In the genomic region with DNA sequence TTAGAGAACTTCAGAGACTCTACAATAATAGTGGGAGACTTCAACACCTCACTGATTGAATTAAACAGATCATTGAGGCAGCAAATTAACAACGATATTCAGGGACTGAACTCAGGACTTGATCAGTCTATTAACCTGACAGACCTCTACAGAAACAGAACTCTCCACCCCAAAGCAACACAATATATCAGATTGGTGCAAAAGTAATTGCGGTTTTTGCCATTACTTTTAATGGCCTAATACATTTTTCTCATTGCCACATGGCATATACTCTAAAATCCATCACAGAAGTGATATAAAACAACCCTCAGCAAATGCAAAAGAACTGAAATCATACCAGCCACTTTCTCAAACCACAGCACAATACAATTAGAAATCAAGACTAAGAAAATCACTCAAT, we compare ENCODE assay signal across 35 cellular contexts.
DNase-seq lines count a peak whose midpoint lies in the region; ATAC-seq, FAIRE-seq and TF ChIP-seq lines count a peak whose summit lies in the region.
"Had no signal": no experiment of that assay in that cellular context is flagged by ENCODE, and none has a peak within 500 bp of the region (broad histone marks: within the 10 kb centered on the region; RNA-seq: fewer than 3 reads in every experiment).

No MANE protein-coding gene starts in this region.

- H3K36me3 Mint-ChIP-seq in endothelial cell (ENCODE audit: low read depth, unreplicated experiment): no peaks in the 10 kb centered on the region
- H3K36me3 Mint-ChIP-seq: CD14-positive monocyte; CD4-positive, CD25-positive, alpha-beta regulatory T cell; CD8-positive, alpha-beta memory T cell; CD8-positive, alpha-beta T cell had no signal

- no peak for TF ChIP-seq CTCF in HepG2 (CRISPR knock-in tag; IDR thresholded peaks at IDR 0.05)
- TF ChIP-seq CTCF in right lobe of liver (IDR thresholded peaks at IDR 0.05): no peak
- no peak for TF ChIP-seq CTCF in endothelial cell (IDR thresholded peaks at IDR 0.05; ENCODE audit: unreplicated experiment)

- H3K36me3 ChIP-seq in HepG2 (replicated peaks in 1 of 2; ENCODE audit: control insufficient read depth in 1 of 2, insufficient read depth in 2 of 2, low read length in 2 of 2): no peaks in the 10 kb centered on the region
- H3K36me3 ChIP-seq in right lobe of liver: no peaks in the 10 kb centered on the region
- H3K36me3 ChIP-seq: BE2C; BLaER1; BLaER1 treated with 17β-estradiol and CSF1 and Interleukin-3, amounts not matched to agents 10 nM and 100 nM had no signal

- H3K27me3 Mint-ChIP-seq in endothelial cell (ENCODE audit: unreplicated experiment): peaks cover 7% of the 10 kb centered on the region
- H3K27me3 Mint-ChIP-seq: B cell; CD4-positive, alpha-beta memory T cell; CD4-positive, alpha-beta T cell; CD4-positive, CD25-positive, alpha-beta regulatory T cell; CD8-positive, alpha-beta memory T cell had no signal

- no peaks in the 10 kb centered on the region for H4K20me1 ChIP-seq in HepG2 (ENCODE audit: insufficient read depth, low read length)
- H4K20me1 ChIP-seq: BLaER1; BLaER1 treated with 17β-estradiol and CSF1 and Interleukin-3, amounts not matched to agents 10 nM and 100 nM had no signal

- no peaks in the 10 kb centered on the region for H3K4me1 ChIP-seq in HepG2 (ENCODE audit: insufficient read depth, low read length)
- no peaks in the 10 kb centered on the region for H3K4me1 ChIP-seq in right lobe of liver
- H3K4me1 ChIP-seq: A549; BE2C; BLaER1; BLaER1 treated with 17β-estradiol and CSF1 and Interleukin-3, amounts not matched to agents 10 nM and 100 nM; Caco-2 had no signal

- ATAC-seq in HepG2: no peak
- ATAC-seq in right lobe of liver: no peak
- no peak for ATAC-seq in GM21717 (IDR thresholded peaks at IDR 0.05; ENCODE audit: unreplicated experiment)
- ATAC-seq: A549; CD8-positive, alpha-beta T cell had no signal

- H3K4me3 Mint-ChIP-seq in endothelial cell (ENCODE audit: unreplicated experiment): peak overlapping the region; percentile 39
- H3K4me3 Mint-ChIP-seq: B cell; CD14-positive monocyte; CD4-positive, alpha-beta memory T cell; CD4-positive, alpha-beta T cell; CD4-positive, CD25-positive, alpha-beta regulatory T cell; CD8-positive, alpha-beta memory T cell; CD8-positive, alpha-beta T cell had no signal

- H3K9ac ChIP-seq in HepG2 (ENCODE audit: insufficient read depth, low read depth, low read length): no peak overlapping the region
- H3K9ac ChIP-seq: BLaER1; BLaER1 treated with 17β-estradiol and CSF1 and Interleukin-3, amounts not matched to agents 10 nM and 100 nM had no signal

- H3K27ac Mint-ChIP-seq in endothelial cell (ENCODE audit: unreplicated experiment): no peak overlapping the region
- H3K27ac Mint-ChIP-seq: B cell; CD14-positive monocyte; CD4-positive, alpha-beta memory T cell; CD4-positive, alpha-beta T cell; CD4-positive, CD25-positive, alpha-beta regulatory T cell; CD8-positive, alpha-beta memory T cell; CD8-positive, alpha-beta T cell had no signal

- no peak for TF ChIP-seq RAD21 in HepG2 (CRISPR knock-in tag; IDR thresholded peaks at IDR 0.05)

- intact Hi-C loops in HepG2 (cut with micrococcal nuclease; ENCODE audit: unreplicated experiment): no loop called here
- intact Hi-C loops in right lobe of liver (cut with DNase I): no loop called here

- H3K4me3 ChIP-seq in HepG2 (replicated peaks in 1 of 3; ENCODE audit: insufficient read depth in 1 of 3, low read depth in 2 of 3, low read length in 3 of 3) (no peak overlapping the region), right lobe of liver (no peak overlapping the region)
- H3K4me3 ChIP-seq: A549; BLaER1; BLaER1 treated with 17β-estradiol and CSF1 and Interleukin-3, amounts not matched to agents 10 nM and 100 nM had no signal

- TF ChIP-seq POLR2A in HepG2 (IDR thresholded peaks at IDR 0.05; ENCODE audit: insufficient read depth in 1 of 2, low read depth in 2 of 2, low read length in 2 of 2): no peak
- no peak for TF ChIP-seq POLR2A in right lobe of liver (IDR thresholded peaks at IDR 0.05)

- DNase-seq in HepG2 (ENCODE audit: low spot score): no peak
- DNase-seq in right lobe of liver: no peak
- no peak for DNase-seq in HEK293T (ENCODE audit: extremely low spot score)
- no peak for DNase-seq in endothelial cell (ENCODE audit: low spot score)
- no peak for DNase-seq in GM03348 (ENCODE audit: low spot score)
- DNase-seq: 8988T; ACHN; AML-193; BE2C; C1 segment of cervical spinal cord; Caco-2; Calu3; CD4-positive, alpha-beta memory T cell; CD4-positive, alpha-beta T cell; CD4-positive, CD25-positive, alpha-beta regulatory T cell; CD8-positive, alpha-beta memory T cell; CD8-positive, alpha-beta T cell; COR-L47; DMS 273 treated with DMSO at 0.1 percent for 48 hours; DMS153; DMS53; DMS79; DMS79 treated with DMSO at 0.1 percent for 48 hours; DND-41; EL had no signal

- H3K79me2 ChIP-seq in HepG2 (ENCODE audit: insufficient read depth, low read length): no peaks in the 10 kb centered on the region

- peaks cover 5% of the 10 kb centered on the region for H3K9me3 Mint-ChIP-seq in endothelial cell (ENCODE audit: unreplicated experiment)

- H3K27me3 ChIP-seq in HepG2 (ENCODE audit: control insufficient read depth in 1 of 2, insufficient read depth in 2 of 2, low read length in 2 of 2) (no peaks in the 10 kb centered on the region), right lobe of liver (no peaks in the 10 kb centered on the region)
- H3K27me3 ChIP-seq: BE2C; BLaER1; BLaER1 treated with 17β-estradiol and CSF1 and Interleukin-3, amounts not matched to agents 10 nM and 100 nM had no signal

- H3K9me3 ChIP-seq in HepG2 (ENCODE audit: low read length) (peaks cover 96% of the 10 kb centered on the region), right lobe of liver (no peaks in the 10 kb centered on the region)
- H3K9me3 ChIP-seq: A549, BE2C, Caco-2 had no signal

- in situ Hi-C loops in HepG2 (cut with HindIII; ENCODE audit: extremely low pct_ligation_motif_present, low pct_unique_long_range_greater_than_20kb): no loop called here

- no peak overlapping the region for H3K27ac ChIP-seq in HepG2 (ENCODE audit: extremely low read length, insufficient read depth, low read length)
- H3K27ac ChIP-seq in right lobe of liver: no peak overlapping the region
- H3K27ac ChIP-seq: 22Rv1; A549; BLaER1; BLaER1 treated with 17β-estradiol and CSF1 and Interleukin-3, amounts not matched to agents 10 nM and 100 nM; C4-2B had no signal

- H3K4me1 Mint-ChIP-seq in endothelial cell (ENCODE audit: unreplicated experiment): peaks cover 20% of the 10 kb centered on the region
- H3K4me1 Mint-ChIP-seq: B cell; CD14-positive monocyte; CD4-positive, alpha-beta memory T cell; CD4-positive, CD25-positive, alpha-beta regulatory T cell; CD8-positive, alpha-beta memory T cell had no signal

- no peak overlapping the region for H2AFZ ChIP-seq in HepG2 (ENCODE audit: low read length)

- no TSS peak for BruUV-seq in HepG2 (replicated peaks; lab: Mats Ljungman, UMichigan)

- CTCF ChIA-PET in HepG2 (lab: Yijun Ruan, JAX; ENCODE audit: low intra/inter-chr PET ratio, low total read pairs) (no interaction called here), HEK293T (lab: Yijun Ruan, JAX) (no interaction called here)

- FAIRE-seq in HepG2 (lab: Jason Lieb, UNC): no peak
- FAIRE-seq: A204.1, A549, D721Med had no signal

- POLR2A ChIA-PET in HepG2 (lab: Yijun Ruan, JAX) (no interaction called here), HEK293T (lab: Yijun Ruan, JAX) (no interaction called here)

- WGBS in HepG2 (ENCODE audit: low lambda C conversion rate): 0% methylated on average over 2 of the region's 2 CpGs
- 48% methylated on average over 2 of the region's 2 CpGs for WGBS in right lobe of liver (ENCODE audit: insufficient coverage, low coverage, low lambda C conversion rate, missing lambda C conversion rate)

- H3K4me2 ChIP-seq in HepG2 (ENCODE audit: low read depth, low read length): no peak overlapping the region
- H3K4me2 ChIP-seq: A549; BLaER1; BLaER1 treated with 17β-estradiol and CSF1 and Interleukin-3, amounts not matched to agents 10 nM and 100 nM had no signal

- no peak for TF ChIP-seq EP300 in HepG2 (IDR thresholded peaks at IDR 0.05; ENCODE audit: low read depth in 2 of 2, low read length in 2 of 2)
- TF ChIP-seq EP300 in HepG2 (CRISPR knock-in tag; IDR thresholded peaks at IDR 0.05; ENCODE audit: borderline replicate concordance): no peak

TF ChIP-seq in HepG2, 621 proteins besides CTCF, POLR2A, EP300 and RAD21 (continues in another document):
- no peak for TF ChIP-seq STAT5B (CRISPR knock-in tag; IDR thresholded peaks at IDR 0.05)

TF ChIP-seq in HEK293T, 16 proteins besides CTCF, POLR2A, EP300 and RAD21:
- TF ChIP-seq ZNF384 (IDR thresholded peaks at IDR 0.05) (no peak), SUZ12 (IDR thresholded peaks at IDR 0.05) (no peak), ELF4 (IDR thresholded peaks at IDR 0.05) (peak; percentile 70; the same call in 1 of the 2 replicates)
